Comparison of ENCODE assay signal across 11 cellular contexts in the genomic region with DNA sequence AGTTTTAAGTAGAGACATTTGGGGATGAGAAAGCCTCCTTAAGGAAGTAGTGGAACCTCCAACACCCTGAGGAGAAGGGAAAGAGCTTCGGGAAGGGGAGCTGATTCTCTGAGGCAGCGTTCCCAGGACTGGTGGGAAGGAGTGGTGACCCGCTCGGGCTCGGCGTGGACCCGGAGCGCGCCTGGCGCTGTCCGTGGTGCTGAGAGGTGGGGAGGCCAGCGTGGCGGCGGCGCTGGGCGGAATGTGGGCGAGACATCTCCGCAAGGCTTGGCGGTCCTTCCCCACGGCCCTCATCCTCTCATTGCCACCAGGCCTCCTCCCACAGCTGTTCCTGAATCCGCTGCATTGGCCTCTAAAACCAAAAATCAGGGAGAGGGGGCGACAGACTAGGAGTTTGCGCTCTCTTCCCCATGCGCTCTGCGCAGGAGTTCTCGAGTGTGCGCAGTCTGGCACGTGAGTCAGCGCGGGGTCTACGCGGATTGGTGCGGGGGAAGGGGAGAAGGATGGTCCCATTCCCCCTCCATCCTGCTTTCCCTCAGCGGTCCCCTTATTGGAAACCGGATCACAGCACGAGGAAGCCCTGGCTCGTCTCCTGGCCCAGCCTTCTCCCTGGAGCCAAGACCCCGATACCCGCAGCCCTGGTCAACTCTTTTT. TPM values are rescaled to one million over a fixed set of nuclear protein-coding genes. Genes with fewer than 3 reads are reported as not detected.
A peak's percentile ranks its signal among the peaks of the same experiment; 100 is the strongest.
DNase-seq lines count a peak whose midpoint lies in the region; ATAC-seq, FAIRE-seq and TF ChIP-seq lines count a peak whose summit lies in the region.
"Had no signal": no experiment of that assay in that cellular context is flagged by ENCODE, and none has a peak within 500 bp of the region (broad histone marks: within the 10 kb centered on the region; RNA-seq: fewer than 3 reads in every experiment).

No MANE protein-coding gene starts in this region.

- no peak for TF ChIP-seq CTCF in adrenal gland (IDR thresholded peaks at IDR 0.05)
- TF ChIP-seq CTCF in chondrocyte (IDR thresholded peaks at IDR 0.05), result no peak

- WGBS in adrenal gland, 4 donors, result 9 to 14% (median 10%) methylated on average over 33 to 39 of the region's 39 CpGs

- no peaks in the 10 kb centered on the region for H3K36me3 Mint-ChIP-seq in activated CD4-positive, alpha-beta T cell treated with anti-CD3 and anti-CD28 coated beads for 36 hours (ENCODE audit: low read depth)
- H3K36me3 Mint-ChIP-seq in chondrocyte (ENCODE audit: low read depth), result peaks cover 3% of the 10 kb centered on the region

- H3K4me3 ChIP-seq in adrenal gland (no peak overlapping the region), iPS-18c (ENCODE audit: insufficient read depth, low read depth, low read length) (peak overlapping the region; percentile 44; the same call in 1 of the 2 replicates)

- H3K27ac Mint-ChIP-seq in activated CD4-positive, alpha-beta T cell treated with anti-CD3 and anti-CD28 coated beads for 36 hours, result no peak overlapping the region
- H3K27ac Mint-ChIP-seq in chondrocyte (ENCODE audit: unreplicated experiment), result no peak overlapping the region
- H3K27ac Mint-ChIP-seq: dendritic cell treated with granulocyte-macrophage colony-stimulating factor and Interleukin-4, amounts not matched to agents 40 ng/mL and 50 ng/mL, for 4 days had no signal

- POLR2A ChIA-PET in activated CD4-positive, alpha-beta T cell treated with anti-CD3 and anti-CD28 coated beads for 36 hours (lab: Charles Lee), result interaction anchor here (0.5 kb wide), 1 partner anchor 19 kb away, joined by 9 read pairs; no protein-coding TSS in a partner anchor

- CTCF ChIA-PET in activated CD4-positive, alpha-beta T cell treated with anti-CD3 and anti-CD28 coated beads for 36 hours (lab: Charles Lee), result interaction anchor here (0.5 to 0.9 kb wide), 2 partner anchors 37 to 83 kb away, joined by 3 read pairs; no protein-coding TSS in a partner anchor

- no peaks in the 10 kb centered on the region for H3K36me3 ChIP-seq in adrenal gland (replicated peaks in 1 of 2)

- TF ChIP-seq POLR2A in adrenal gland (IDR thresholded peaks at IDR 0.05) (no peak), GM12891 (IDR thresholded peaks at IDR 0.05; ENCODE audit: low read depth, low read length) (no peak)

- intact Hi-C loops in activated CD4-positive, alpha-beta T cell treated with anti-CD3 and anti-CD28 coated beads for 36 hours (cut with DNase I, micrococcal nuclease), result loop anchor here in 1 of 2 experiments (1.0 kb wide), 1 partner anchor 23 kb away; no protein-coding TSS in a partner anchor
- intact Hi-C loops in adrenal gland (cut with DNase I), result no loop called here

- H3K27me3 Mint-ChIP-seq in activated CD4-positive, alpha-beta T cell treated with anti-CD3 and anti-CD28 coated beads for 36 hours, result peaks cover 48% of the 10 kb centered on the region
- H3K27me3 Mint-ChIP-seq in chondrocyte (ENCODE audit: low read depth), result peaks cover 85% of the 10 kb centered on the region

- no peaks in the 10 kb centered on the region for H3K9me3 ChIP-seq in adrenal gland (replicated peaks in 1 of 3)
- H3K9me3 ChIP-seq in iPS-18c (ENCODE audit: control insufficient read depth, insufficient read depth, low read length), result no peaks in the 10 kb centered on the region

- FAIRE-seq in GM12891 (lab: Jason Lieb, UNC), result no peak
- FAIRE-seq: A204.1 had no signal

- H3K4me1 ChIP-seq in adrenal gland (replicated peaks in 1 of 2), result no peaks in the 10 kb centered on the region

- no peaks in the 10 kb centered on the region for H3K4me1 Mint-ChIP-seq in activated CD4-positive, alpha-beta T cell treated with anti-CD3 and anti-CD28 coated beads for 36 hours
- H3K4me1 Mint-ChIP-seq in chondrocyte (ENCODE audit: low read depth), result peaks cover 2% of the 10 kb centered on the region

- H3K27ac ChIP-seq in adrenal gland, result no peak overlapping the region

- no peak for ATAC-seq in activated CD4-positive, alpha-beta T cell treated with anti-CD3 and anti-CD28 coated beads for 36 hours
- ATAC-seq in GM18870 (IDR thresholded peaks at IDR 0.05; ENCODE audit: unreplicated experiment), result no peak

- DNase-seq in activated CD4-positive, alpha-beta T cell treated with anti-CD3 and anti-CD28 coated beads for 36 hours, result peak; percentile 58
- no peak for DNase-seq in activated CD4-positive, alpha-beta T cell treated with anti-CD3 and anti-CD28 coated beads for 4 hours
- DNase-seq in adrenal gland, result peak in 6 of 7 donors; percentile 11 to 45 (median 36)
- DNase-seq in stimulated activated CD4-positive, alpha-beta T cell treated with anti-CD3 and anti-CD28 coated beads, Interleukin-2, amount 100 ng/mL, for 48 hours, result peak; percentile 21 to 31
- no peak for DNase-seq in chondrocyte (ENCODE audit: low spot score)
- no peak for DNase-seq in GM12891 (ENCODE audit: insufficient read length, low spot score)
- DNase-seq: NCI-H1092 treated with DMSO at 0.1 percent for 48 hours had no signal

- H3K27me3 ChIP-seq in adrenal gland, result peaks cover 12% of the 10 kb centered on the region

- no peak overlapping the region for H3K4me3 Mint-ChIP-seq in activated CD4-positive, alpha-beta T cell treated with anti-CD3 and anti-CD28 coated beads for 36 hours
- no peak overlapping the region for H3K4me3 Mint-ChIP-seq in chondrocyte (ENCODE audit: unreplicated experiment)
- H3K4me3 Mint-ChIP-seq: dendritic cell treated with granulocyte-macrophage colony-stimulating factor and Interleukin-4, amounts not matched to agents 40 ng/mL and 50 ng/mL, for 4 days had no signal

- H3K9me3 Mint-ChIP-seq in activated CD4-positive, alpha-beta T cell treated with anti-CD3 and anti-CD28 coated beads for 36 hours (ENCODE audit: low read depth), result peaks cover 9% of the 10 kb centered on the region
- H3K9me3 Mint-ChIP-seq in chondrocyte (ENCODE audit: low read depth), result peaks cover 10% of the 10 kb centered on the region

TF ChIP-seq in GM12891, 5 proteins besides CTCF, POLR2A, EP300 and RAD21:
- TF ChIP-seq POU2F2 (IDR thresholded peaks at IDR 0.05; ENCODE audit: low read depth, low read length), result no peak
- no peak for TF ChIP-seq PAX5 (IDR thresholded peaks at IDR 0.05; ENCODE audit: insufficient read depth, low read length, severe bottlenecking)
- no peak for TF ChIP-seq SPI1 (IDR thresholded peaks at IDR 0.05; ENCODE audit: low read depth, low read length)
- TF ChIP-seq POLR2AphosphoS5 (IDR thresholded peaks at IDR 0.05; ENCODE audit: low read depth, low read length), result no peak
- TF ChIP-seq TAF1 (IDR thresholded peaks at IDR 0.05; ENCODE audit: low read depth, low read length), result no peak

RNA-seq across cellular contexts. Expression of a gene that starts 0.9 kb away (rescaled TPM):
- total RNA-seq in activated CD4-positive, alpha-beta T cell treated with anti-CD3 and anti-CD28 coated beads for 36 hours, result not detected
- total RNA-seq in adrenal gland (not detected), chondrocyte (not detected in 3 replicates)
- not detected for polyA plus RNA-seq in adrenal gland
- polyA plus RNA-seq in GM12891 (2012; ENCODE audit: low read depth, missing spikeins), result not detected

RNA-seq across cellular contexts. Expression of a gene that starts 22.5 kb away (rescaled TPM):
- under 1 TPM; 0.30 to 0.43 TPM for total RNA-seq in activated CD4-positive, alpha-beta T cell treated with anti-CD3 and anti-CD28 coated beads for 36 hours
- total RNA-seq in adrenal gland, result 100 to 1,000 TPM in 1 of 8 donors, 10 to 100 TPM in 2, 1 to 10 TPM in 3, under 1 TPM in 1, not detected in 1; 0.39 to 106 (median 8.8) TPM
- polyA plus RNA-seq in adrenal gland, result 10 to 100 TPM in 2 of 3 donors, 1 to 10 TPM in 1; 8.5 to 45.3 (median 26.7) TPM
- 0.67 to 0.87 TPM (median 0.80 TPM) in 3 replicates for total RNA-seq in chondrocyte
- 0.14 TPM for polyA plus RNA-seq in GM12891 (2012; ENCODE audit: low read depth, missing spikeins)

RNA-seq across cellular contexts. Expression of a gene that starts 52.5 kb away (rescaled TPM):
- total RNA-seq in activated CD4-positive, alpha-beta T cell treated with anti-CD3 and anti-CD28 coated beads for 36 hours, result 10 to 100 TPM; 51.8 to 62.8 TPM
- 100 to 1,000 TPM in 7 of 8 donors, 10 to 100 TPM in 1; 80.6 to 180 (median 137) TPM for total RNA-seq in adrenal gland
- polyA plus RNA-seq in adrenal gland, result 100 to 1,000 TPM; 126 to 201 (median 145) TPM
- total RNA-seq in chondrocyte, result 50.7 to 55.6 TPM (median 55.0 TPM) in 3 replicates
- polyA plus RNA-seq in GM12891 (2012; ENCODE audit: low read depth, missing spikeins), result 28.8 TPM

RNA-seq across cellular contexts. Expression of a gene that starts 56.0 kb away (rescaled TPM):
- 10 to 100 TPM; 81.0 to 93.1 TPM for total RNA-seq in activated CD4-positive, alpha-beta T cell treated with anti-CD3 and anti-CD28 coated beads for 36 hours
- total RNA-seq in adrenal gland (10 to 100 TPM; 33.5 to 59.2 (median 53.5) TPM), chondrocyte (42.3 to 47.9 TPM (median 43.5 TPM) in 3 replicates)
- polyA plus RNA-seq in adrenal gland, result 100 to 1,000 TPM in 1 of 3 donors, 10 to 100 TPM in 2; 30.0 to 107 (median 93.9) TPM
- polyA plus RNA-seq in GM12891 (2012; ENCODE audit: low read depth, missing spikeins), result 50.7 TPM

Comparison
In these comparisons a context has a peak if more than half of its experiments do, and no peak if none do; other contexts are left out.
1. DNase-seq: peak in activated CD4-positive, alpha-beta T cell treated with anti-CD3 and anti-CD28 coated beads for 36 hours (single experiment), adrenal gland (6 of 7) and stimulated activated CD4-positive, alpha-beta T cell treated with anti-CD3 and anti-CD28 coated beads, Interleukin-2, amount 100 ng/mL, for 48 hours (2 of 2); none in activated CD4-positive, alpha-beta T cell treated with anti-CD3 and anti-CD28 coated beads for 4 hours (0 of 2), chondrocyte (single experiment) and GM12891 (single experiment).